Comparison of ENCODE assay signal across 1 cellular context in the genomic region with DNA sequence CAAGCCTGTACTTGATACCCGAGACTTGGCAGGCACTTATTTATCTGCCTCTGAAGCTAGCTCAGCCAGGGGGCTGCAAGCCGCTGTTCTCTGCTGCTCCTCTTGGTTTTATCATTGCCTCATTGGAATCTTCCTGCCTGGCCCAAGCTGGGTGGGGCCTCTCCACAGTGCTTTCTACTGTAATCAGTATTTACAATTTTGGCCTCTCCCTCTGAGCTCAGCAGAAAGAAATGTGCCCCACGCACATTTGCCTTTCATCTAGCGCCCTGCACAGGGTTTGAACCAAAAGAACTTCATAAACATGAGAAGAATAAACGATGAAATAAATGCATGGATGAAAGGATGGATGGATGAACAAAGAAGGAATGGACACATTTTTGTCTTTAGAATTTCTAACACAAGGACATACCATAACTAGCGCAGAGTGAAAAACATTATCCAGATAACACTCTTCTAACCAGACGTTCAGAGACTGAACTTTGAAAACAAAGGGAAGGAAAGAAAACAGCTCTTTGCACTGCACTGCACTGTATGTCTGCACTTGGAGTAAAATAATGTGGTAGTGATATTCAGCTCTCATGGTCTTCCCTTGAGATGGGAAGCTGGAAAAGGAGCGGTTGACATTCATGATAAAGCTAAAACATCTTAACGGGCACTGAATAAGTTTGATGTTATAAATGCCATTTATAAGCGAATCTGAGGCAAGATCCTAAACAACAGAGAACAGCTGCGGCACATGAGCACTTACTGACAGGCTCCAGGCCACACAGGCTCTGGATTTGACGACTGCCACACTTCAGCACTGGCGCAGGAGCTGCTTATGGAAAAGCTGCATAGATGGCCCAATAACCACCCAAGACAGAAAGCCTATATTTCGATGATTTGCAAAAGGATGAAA.
TF ChIP-seq lines count a peak whose summit lies in the region.

No MANE protein-coding gene starts in this region.

TF ChIP-seq in K562, 482 proteins besides CTCF, POLR2A, EP300 and RAD21 (continued from another document and continues in another):
- TF ChIP-seq TSHZ1 (CRISPR knock-in tag; IDR thresholded peaks at IDR 0.05) (no peak), ADNP (tag; IDR thresholded peaks at IDR 0.05) (no peak), PRMT5 (CRISPR knock-in tag; IDR thresholded peaks at IDR 0.05) (no peak), BRCA1 (IDR thresholded peaks at IDR 0.05) (no peak), BRCA1 (CRISPR knock-in tag; IDR thresholded peaks at IDR 0.05) (no peak), U2AF2 (optimal IDR thresholded peaks at IDR 0.05; ENCODE audit: low read depth, low read length) (no peak), ZNF830 (CRISPR knock-in tag; IDR thresholded peaks at IDR 0.05) (no peak), SIX5 (IDR thresholded peaks at IDR 0.05; ENCODE audit: borderline replicate concordance in 1 of 2, insufficient read depth in 1 of 2, low read depth in 1 of 2, low read length in 2 of 2) (no peak), HMGXB4 (CRISPR knock-in tag; IDR thresholded peaks at IDR 0.05) (no peak), MTA3 (IDR thresholded peaks at IDR 0.05; ENCODE audit: borderline replicate concordance) (0 out of 2 replicates have a peak, but pooled peaks have one; percentile 17), MYNN (IDR thresholded peaks at IDR 0.05) (no peak), MYNN (CRISPR knock-in tag; IDR thresholded peaks at IDR 0.05) (no peak), ZNF445 (CRISPR knock-in tag; IDR thresholded peaks at IDR 0.05; ENCODE audit: low read depth) (no peak), SP2 (IDR thresholded peaks at IDR 0.05; ENCODE audit: extremely low read depth, low read depth, low read length, poor library complexity, severe bottlenecking) (no peak), C11orf30 (IDR thresholded peaks at IDR 0.05; ENCODE audit: low read depth) (no peak), TEAD4 (IDR thresholded peaks at IDR 0.05; ENCODE audit: low read length) (peak; percentile 51), TEAD4 (CRISPR knock-in tag; IDR thresholded peaks at IDR 0.05; ENCODE audit: borderline replicate concordance) (no peak), RFX5 (IDR thresholded peaks at IDR 0.05; ENCODE audit: low read depth, low read length) (no peak), ZNF668 (CRISPR knock-in tag; IDR thresholded peaks at IDR 0.05) (no peak), PHB2 (IDR thresholded peaks at IDR 0.05; ENCODE audit: low read depth) (no peak), USF2 (CRISPR knock-in tag; IDR thresholded peaks at IDR 0.05) (no peak), FUS (optimal IDR thresholded peaks at IDR 0.05; ENCODE audit: low read depth, low read length) (no peak), SMAD2 (IDR thresholded peaks at IDR 0.05; ENCODE audit: low read depth, low read length) (no peak), SREBF1 (IDR thresholded peaks at IDR 0.05; ENCODE audit: borderline replicate concordance, low read depth, low read length) (no peak), HIVEP1 (CRISPR knock-in tag; IDR thresholded peaks at IDR 0.05) (no peak), ATF7 (IDR thresholded peaks at IDR 0.05) (peak; percentile 88), SPI1 (IDR thresholded peaks at IDR 0.05; ENCODE audit: borderline replicate concordance, low read depth, low read length) (no peak), SMAD4 (CRISPR knock-in tag; conservative IDR thresholded peaks at IDR 0.05) (no peak), CREM (IDR thresholded peaks at IDR 0.05; ENCODE audit: low read depth) (no peak), ZNF165 (CRISPR knock-in tag; IDR thresholded peaks at IDR 0.05; ENCODE audit: borderline replicate concordance) (no peak), PHTF2 (CRISPR knock-in tag; IDR thresholded peaks at IDR 0.05) (no peak), TRIM28 (IDR thresholded peaks at IDR 0.05) (no peak), FOXO4 (CRISPR knock-in tag; IDR thresholded peaks at IDR 0.05) (no peak), TRIM24 (IDR thresholded peaks at IDR 0.05) (no peak), NCOR1 (IDR thresholded peaks at IDR 0.05) (no peak), FOS (IDR thresholded peaks at IDR 0.05; ENCODE audit: extremely low read depth, insufficient read length) (no peak)
- TF ChIP-seq, protein P1, sequence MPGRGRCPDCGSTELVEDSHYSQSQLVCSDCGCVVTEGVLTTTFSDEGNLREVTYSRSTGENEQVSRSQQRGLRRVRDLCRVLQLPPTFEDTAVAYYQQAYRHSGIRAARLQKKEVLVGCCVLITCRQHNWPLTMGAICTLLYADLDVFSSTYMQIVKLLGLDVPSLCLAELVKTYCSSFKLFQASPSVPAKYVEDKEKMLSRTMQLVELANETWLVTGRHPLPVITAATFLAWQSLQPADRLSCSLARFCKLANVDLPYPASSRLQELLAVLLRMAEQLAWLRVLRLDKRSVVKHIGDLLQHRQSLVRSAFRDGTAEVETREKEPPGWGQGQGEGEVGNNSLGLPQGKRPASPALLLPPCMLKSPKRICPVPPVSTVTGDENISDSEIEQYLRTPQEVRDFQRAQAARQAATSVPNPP (IDR thresholded peaks at IDR 0.05; ENCODE audit: borderline replicate concordance, insufficient read depth, insufficient read length): no peak
- TF ChIP-seq, protein P2, sequence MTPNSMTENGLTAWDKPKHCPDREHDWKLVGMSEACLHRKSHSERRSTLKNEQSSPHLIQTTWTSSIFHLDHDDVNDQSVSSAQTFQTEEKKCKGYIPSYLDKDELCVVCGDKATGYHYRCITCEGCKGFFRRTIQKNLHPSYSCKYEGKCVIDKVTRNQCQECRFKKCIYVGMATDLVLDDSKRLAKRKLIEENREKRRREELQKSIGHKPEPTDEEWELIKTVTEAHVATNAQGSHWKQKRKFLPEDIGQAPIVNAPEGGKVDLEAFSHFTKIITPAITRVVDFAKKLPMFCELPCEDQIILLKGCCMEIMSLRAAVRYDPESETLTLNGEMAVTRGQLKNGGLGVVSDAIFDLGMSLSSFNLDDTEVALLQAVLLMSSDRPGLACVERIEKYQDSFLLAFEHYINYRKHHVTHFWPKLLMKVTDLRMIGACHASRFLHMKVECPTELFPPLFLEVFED (CRISPR knock-in tag; conservative IDR thresholded peaks at IDR 0.05): no peak
- TF ChIP-seq, protein P3, sequence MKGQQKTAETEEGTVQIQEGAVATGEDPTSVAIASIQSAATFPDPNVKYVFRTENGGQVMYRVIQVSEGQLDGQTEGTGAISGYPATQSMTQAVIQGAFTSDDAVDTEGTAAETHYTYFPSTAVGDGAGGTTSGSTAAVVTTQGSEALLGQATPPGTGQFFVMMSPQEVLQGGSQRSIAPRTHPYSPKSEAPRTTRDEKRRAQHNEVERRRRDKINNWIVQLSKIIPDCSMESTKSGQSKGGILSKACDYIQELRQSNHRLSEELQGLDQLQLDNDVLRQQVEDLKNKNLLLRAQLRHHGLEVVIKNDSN (CRISPR knock-in tag; IDR thresholded peaks at IDR 0.05): no peak
- TF ChIP-seq, protein P4, sequence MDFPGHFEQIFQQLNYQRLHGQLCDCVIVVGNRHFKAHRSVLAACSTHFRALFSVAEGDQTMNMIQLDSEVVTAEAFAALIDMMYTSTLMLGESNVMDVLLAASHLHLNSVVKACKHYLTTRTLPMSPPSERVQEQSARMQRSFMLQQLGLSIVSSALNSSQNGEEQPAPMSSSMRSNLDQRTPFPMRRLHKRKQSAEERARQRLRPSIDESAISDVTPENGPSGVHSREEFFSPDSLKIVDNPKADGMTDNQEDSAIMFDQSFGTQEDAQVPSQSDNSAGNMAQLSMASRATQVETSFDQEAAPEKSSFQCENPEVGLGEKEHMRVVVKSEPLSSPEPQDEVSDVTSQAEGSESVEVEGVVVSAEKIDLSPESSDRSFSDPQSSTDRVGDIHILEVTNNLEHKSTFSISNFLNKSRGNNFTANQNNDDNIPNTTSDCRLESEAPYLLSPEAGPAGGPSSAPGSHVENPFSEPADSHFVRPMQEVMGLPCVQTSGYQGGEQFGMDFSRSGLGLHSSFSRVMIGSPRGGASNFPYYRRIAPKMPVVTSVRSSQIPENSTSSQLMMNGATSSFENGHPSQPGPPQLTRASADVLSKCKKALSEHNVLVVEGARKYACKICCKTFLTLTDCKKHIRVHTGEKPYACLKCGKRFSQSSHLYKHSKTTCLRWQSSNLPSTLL (IDR thresholded peaks at IDR 0.05): no peak
- TF ChIP-seq, protein P5, sequence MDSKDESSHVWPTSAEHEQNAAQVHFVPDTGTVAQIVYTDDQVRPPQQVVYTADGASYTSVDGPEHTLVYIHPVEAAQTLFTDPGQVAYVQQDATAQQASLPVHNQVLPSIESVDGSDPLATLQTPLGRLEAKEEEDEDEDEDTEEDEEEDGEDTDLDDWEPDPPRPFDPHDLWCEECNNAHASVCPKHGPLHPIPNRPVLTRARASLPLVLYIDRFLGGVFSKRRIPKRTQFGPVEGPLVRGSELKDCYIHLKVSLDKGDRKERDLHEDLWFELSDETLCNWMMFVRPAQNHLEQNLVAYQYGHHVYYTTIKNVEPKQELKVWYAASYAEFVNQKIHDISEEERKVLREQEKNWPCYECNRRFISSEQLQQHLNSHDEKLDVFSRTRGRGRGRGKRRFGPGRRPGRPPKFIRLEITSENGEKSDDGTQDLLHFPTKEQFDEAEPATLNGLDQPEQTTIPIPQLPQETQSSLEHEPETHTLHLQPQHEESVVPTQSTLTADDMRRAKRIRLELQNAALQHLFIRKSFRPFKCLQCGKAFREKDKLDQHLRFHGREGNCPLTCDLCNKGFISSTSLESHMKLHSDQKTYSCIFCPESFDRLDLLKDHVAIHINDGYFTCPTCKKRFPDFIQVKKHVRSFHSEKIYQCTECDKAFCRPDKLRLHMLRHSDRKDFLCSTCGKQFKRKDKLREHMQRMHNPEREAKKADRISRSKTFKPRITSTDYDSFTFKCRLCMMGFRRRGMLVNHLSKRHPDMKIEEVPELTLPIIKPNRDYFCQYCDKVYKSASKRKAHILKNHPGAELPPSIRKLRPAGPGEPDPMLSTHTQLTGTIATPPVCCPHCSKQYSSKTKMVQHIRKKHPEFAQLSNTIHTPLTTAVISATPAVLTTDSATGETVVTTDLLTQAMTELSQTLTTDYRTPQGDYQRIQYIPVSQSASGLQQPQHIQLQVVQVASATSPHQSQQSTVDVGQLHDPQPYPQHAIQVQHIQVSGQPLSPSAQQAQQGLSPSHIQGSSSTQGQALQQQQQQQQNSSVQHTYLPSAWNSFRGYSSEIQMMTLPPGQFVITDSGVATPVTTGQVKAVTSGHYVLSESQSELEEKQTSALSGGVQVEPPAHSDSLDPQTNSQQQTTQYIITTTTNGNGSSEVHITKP (IDR thresholded peaks at IDR 0.05; ENCODE audit: partially characterized antibody): peak; percentile 90
- TF ChIP-seq, protein P6, sequence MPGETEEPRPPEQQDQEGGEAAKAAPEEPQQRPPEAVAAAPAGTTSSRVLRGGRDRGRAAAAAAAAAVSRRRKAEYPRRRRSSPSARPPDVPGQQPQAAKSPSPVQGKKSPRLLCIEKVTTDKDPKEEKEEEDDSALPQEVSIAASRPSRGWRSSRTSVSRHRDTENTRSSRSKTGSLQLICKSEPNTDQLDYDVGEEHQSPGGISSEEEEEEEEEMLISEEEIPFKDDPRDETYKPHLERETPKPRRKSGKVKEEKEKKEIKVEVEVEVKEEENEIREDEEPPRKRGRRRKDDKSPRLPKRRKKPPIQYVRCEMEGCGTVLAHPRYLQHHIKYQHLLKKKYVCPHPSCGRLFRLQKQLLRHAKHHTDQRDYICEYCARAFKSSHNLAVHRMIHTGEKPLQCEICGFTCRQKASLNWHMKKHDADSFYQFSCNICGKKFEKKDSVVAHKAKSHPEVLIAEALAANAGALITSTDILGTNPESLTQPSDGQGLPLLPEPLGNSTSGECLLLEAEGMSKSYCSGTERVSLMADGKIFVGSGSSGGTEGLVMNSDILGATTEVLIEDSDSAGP (CRISPR knock-in tag; IDR thresholded peaks at IDR 0.05): no peak
